Comparison of ENCODE assay signal across 15 cellular contexts in genomic region chr16:73951541-73951940, GRCh38.
DNase-seq lines count a peak whose midpoint lies in the region; ATAC-seq and TF ChIP-seq lines count a peak whose summit lies in the region.
"Had no signal": no experiment of that assay in that cellular context is flagged by ENCODE, and none has a peak within 500 bp of the region (broad histone marks: within the 10 kb centered on the region; RNA-seq: fewer than 3 reads in every experiment).

No MANE protein-coding gene starts in this region.

- peak; percentile 10 for ATAC-seq in mucosa of descending colon
- ATAC-seq in GM18867 (IDR thresholded peaks at IDR 0.05; ENCODE audit: unreplicated experiment): no peak
- no peak for ATAC-seq in HG02571 (IDR thresholded peaks at IDR 0.05; ENCODE audit: unreplicated experiment)
- no peak for ATAC-seq in HG02763 (IDR thresholded peaks at IDR 0.05; ENCODE audit: unreplicated experiment)
- ATAC-seq: activated T-cell treated with anti-CD3 and anti-CD28 coated beads, Interleukin-2, amount 50 U/mL, for 4 hours had no signal

- H3K36me3 ChIP-seq in H7 (replicated peaks; ENCODE audit: control insufficient read depth, insufficient read depth, low read length) (no peaks in the 10 kb centered on the region), mucosa of descending colon (ENCODE audit: low read depth) (no peaks in the 10 kb centered on the region)

- no peaks in the 10 kb centered on the region for H3K27me3 ChIP-seq in H7 (ENCODE audit: control insufficient read depth, insufficient read depth, low read length)

- no peak for TF ChIP-seq CTCF in mucosa of descending colon (IDR thresholded peaks at IDR 0.05)

- H3K4me3 ChIP-seq in H7 (ENCODE audit: insufficient read depth, low read depth, low read length) (no peak overlapping the region), mucosa of descending colon (no peak overlapping the region)

- peaks cover 11% of the 10 kb centered on the region for H3K4me1 ChIP-seq in mucosa of descending colon (ENCODE audit: low read depth)

- H3K9me3 ChIP-seq in mucosa of descending colon: no peaks in the 10 kb centered on the region

- DNase-seq in H7 (peak; percentile 35), fibroblast of the conjunctiva (ENCODE audit: low read depth) (peak; percentile 23), mucosa of descending colon (peak in 1 of 3 donors; percentile 24), smooth muscle cell of the brain vasculature (ENCODE audit: low read depth, low spot score) (peak; percentile 20), activated gamma-delta T cell treated with Interleukin-2 at 50 U/mL for 16 hours (no peak)
- DNase-seq: activated CD4-positive, alpha-beta memory T cell treated with anti-CD3 and anti-CD28 coated beads for 36 hours; activated T-cell treated with anti-CD3 and anti-CD28 coated beads, Interleukin-2, amount 50 U/mL, for 4 hours; NCI-H1417 treated with DMSO at 0.1 percent for 48 hours; NCI-H524 treated with DMSO at 0.1 percent for 48 hours; nucleus accumbens; SIG-M5; T-helper 2 cell had no signal

- intact Hi-C loops in mucosa of descending colon (cut with DNase I, micrococcal nuclease): no loop called here
